ENCODE assay signal across 21 cellular contexts in genomic region chr19:36950335-36951119, GRCh38.
"Had no signal": no experiment of that assay in that cellular context is flagged by ENCODE, and none has a peak within 500 bp of the region (broad histone marks: within the 10 kb centered on the region; RNA-seq: fewer than 3 reads in every experiment).

No MANE protein-coding gene starts in this region.

- H3K27me3 Mint-ChIP-seq: activated CD4-positive, alpha-beta memory T cell treated with anti-CD3 and anti-CD28 coated beads, Interleukin-2, amount 10 ng/mL, durations not matched to agents 7 days and 5 days; activated CD4-positive, alpha-beta T cell treated with anti-CD3 and anti-CD28 coated beads, Interleukin-2, amount 10 ng/mL, durations not matched to agents 24 days and 14 days; activated naive CD4-positive, alpha-beta T cell treated with anti-CD3 and anti-CD28 coated beads, Interleukin-2, amount 10 ng/mL, durations not matched to agents 7 days and 5 days; activated naive CD8-positive, alpha-beta T cell treated with anti-CD3 and anti-CD28 coated beads, Interleukin-2, amount 50 U/mL, for 24 hours; effector memory CD8-positive, alpha-beta T cell; natural killer cell treated with Interleukin-12 subunit alpha and Interleukin-12 subunit beta and Interleukin-15 and Interleukin-18, amount 100 ng/mL, for 72 hours; progenitor cell of endocrine pancreas; T-cell had no signal

- H3K4me1 Mint-ChIP-seq: activated CD4-positive, alpha-beta memory T cell treated with anti-CD3 and anti-CD28 coated beads, Interleukin-2, amount 10 ng/mL, durations not matched to agents 7 days and 5 days; activated CD4-positive, alpha-beta T cell treated with anti-CD3 and anti-CD28 coated beads, Interleukin-2, amount 10 ng/mL, durations not matched to agents 24 days and 14 days; activated naive CD4-positive, alpha-beta T cell treated with anti-CD3 and anti-CD28 coated beads, Interleukin-2, amount 10 ng/mL, durations not matched to agents 7 days and 5 days; activated naive CD8-positive, alpha-beta T cell treated with anti-CD3 and anti-CD28 coated beads, Interleukin-2, amount 50 U/mL, for 24 hours; T-cell had no signal

- DNase-seq: activated CD4-positive, alpha-beta memory T cell treated with anti-CD3 and anti-CD28 coated beads, Interleukin-2, amount 10 ng/mL, durations not matched to agents 7 days and 5 days; activated CD4-positive, alpha-beta T cell treated with anti-CD3 and anti-CD28 coated beads, Interleukin-2, amount 10 ng/mL, durations not matched to agents 24 days and 14 days; activated effector memory CD4-positive, alpha-beta T cell treated with anti-CD3 and anti-CD28 coated beads, Interleukin-2, amount 50 U/mL, for 16 hours; activated naive CD4-positive, alpha-beta T cell treated with anti-CD3 and anti-CD28 coated beads, Interleukin-2, amount 10 ng/mL, durations not matched to agents 7 days and 5 days; activated naive CD8-positive, alpha-beta T cell treated with anti-CD3 and anti-CD28 coated beads, Interleukin-2, amount 50 U/mL, for 24 hours; central memory CD4-positive, alpha-beta T cell; effector memory CD8-positive, alpha-beta T cell; heart right ventricle; midbrain; retina; spleen; stimulated activated CD4-positive, alpha-beta T cell treated with anti-CD3 and anti-CD28 coated beads, Interleukin-4, amount 100 ng/mL, for 24 hours; stimulated activated naive CD4-positive, alpha-beta T cell treated with Interleukin-2 at 50 U/mL for 16 hours; T-cell; upper lobe of left lung had no signal

- ATAC-seq: activated CD4-positive, CD25-positive, alpha-beta regulatory T cell treated with anti-CD3 and anti-CD28 coated beads, Interleukin-2, amount 50 U/mL, for 24 hours; activated naive CD8-positive, alpha-beta T cell treated with anti-CD3 and anti-CD28 coated beads, Interleukin-2, amount 50 U/mL, for 24 hours; effector memory CD8-positive, alpha-beta T cell; heart right ventricle; natural killer cell treated with Interleukin-12 subunit alpha and Interleukin-12 subunit beta and Interleukin-15 and Interleukin-18, amount 100 ng/mL, for 72 hours; T-cell had no signal

- H3K4me3 ChIP-seq: heart right ventricle, lung, spleen, upper lobe of left lung had no signal

- H3K4me1 ChIP-seq: heart right ventricle, spleen, upper lobe of left lung had no signal

- H3K27ac ChIP-seq: heart right ventricle, spleen, upper lobe of left lung, VCaP had no signal

- H3K27ac Mint-ChIP-seq: activated CD4-positive, alpha-beta memory T cell treated with anti-CD3 and anti-CD28 coated beads, Interleukin-2, amount 10 ng/mL, durations not matched to agents 7 days and 5 days; activated CD4-positive, alpha-beta T cell treated with anti-CD3 and anti-CD28 coated beads, Interleukin-2, amount 10 ng/mL, durations not matched to agents 24 days and 14 days; activated naive CD4-positive, alpha-beta T cell treated with anti-CD3 and anti-CD28 coated beads, Interleukin-2, amount 10 ng/mL, durations not matched to agents 7 days and 5 days; activated naive CD8-positive, alpha-beta T cell treated with anti-CD3 and anti-CD28 coated beads, Interleukin-2, amount 50 U/mL, for 24 hours; effector memory CD8-positive, alpha-beta T cell; natural killer cell treated with Interleukin-12 subunit alpha and Interleukin-12 subunit beta and Interleukin-15 and Interleukin-18, amount 100 ng/mL, for 72 hours; progenitor cell of endocrine pancreas; T-cell; T-helper 2 cell treated with Interferon-gamma antibody and Interleukin-4, amounts not matched to agents 5 μg/mL and 100 μg/mL, for 36 hours had no signal

- H3K4me3 Mint-ChIP-seq: activated CD4-positive, alpha-beta memory T cell treated with anti-CD3 and anti-CD28 coated beads, Interleukin-2, amount 10 ng/mL, durations not matched to agents 7 days and 5 days; activated CD4-positive, alpha-beta T cell treated with anti-CD3 and anti-CD28 coated beads, Interleukin-2, amount 10 ng/mL, durations not matched to agents 24 days and 14 days; activated naive CD4-positive, alpha-beta T cell treated with anti-CD3 and anti-CD28 coated beads, Interleukin-2, amount 10 ng/mL, durations not matched to agents 7 days and 5 days; activated naive CD8-positive, alpha-beta T cell treated with anti-CD3 and anti-CD28 coated beads, Interleukin-2, amount 50 U/mL, for 24 hours; effector memory CD8-positive, alpha-beta T cell; natural killer cell treated with Interleukin-12 subunit alpha and Interleukin-12 subunit beta and Interleukin-15 and Interleukin-18, amount 100 ng/mL, for 72 hours; T-cell; T-helper 2 cell treated with Interferon-gamma antibody and Interleukin-4, amounts not matched to agents 5 μg/mL and 100 μg/mL, for 36 hours had no signal

- H3K27me3 ChIP-seq: heart right ventricle, spleen, upper lobe of left lung had no signal
